In genomic region chr10:55641601-55642000, GRCh38 we compare ENCODE assay signal across 1 cellular context.
TF ChIP-seq lines count a peak whose summit lies in the region.

No MANE protein-coding gene starts in this region.

TF ChIP-seq in GM12878, 131 proteins besides CTCF, POLR2A, EP300 and RAD21 (continued from another document):
- TF ChIP-seq, protein P1, sequence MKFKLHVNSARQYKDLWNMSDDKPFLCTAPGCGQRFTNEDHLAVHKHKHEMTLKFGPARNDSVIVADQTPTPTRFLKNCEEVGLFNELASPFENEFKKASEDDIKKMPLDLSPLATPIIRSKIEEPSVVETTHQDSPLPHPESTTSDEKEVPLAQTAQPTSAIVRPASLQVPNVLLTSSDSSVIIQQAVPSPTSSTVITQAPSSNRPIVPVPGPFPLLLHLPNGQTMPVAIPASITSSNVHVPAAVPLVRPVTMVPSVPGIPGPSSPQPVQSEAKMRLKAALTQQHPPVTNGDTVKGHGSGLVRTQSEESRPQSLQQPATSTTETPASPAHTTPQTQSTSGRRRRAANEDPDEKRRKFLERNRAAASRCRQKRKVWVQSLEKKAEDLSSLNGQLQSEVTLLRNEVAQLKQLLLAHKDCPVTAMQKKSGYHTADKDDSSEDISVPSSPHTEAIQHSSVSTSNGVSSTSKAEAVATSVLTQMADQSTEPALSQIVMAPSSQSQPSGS (IDR thresholded peaks at IDR 0.05; ENCODE audit: low read length) = peak; percentile 36; the same call in 1 of the 2 replicates
- TF ChIP-seq MEF2A (IDR thresholded peaks at IDR 0.05; ENCODE audit: insufficient read depth, low read depth, low read length) (0 out of 2 replicates have a peak, but pooled peaks have one; percentile 51), RELA (IDR thresholded peaks at IDR 0.05; ENCODE audit: borderline replicate concordance, partially characterized antibody) (no peak), PKNOX1 (IDR thresholded peaks at IDR 0.05) (no peak), RUNX3 (IDR thresholded peaks at IDR 0.05; ENCODE audit: low read length) (peak; percentile 43; the same call in 1 of the 2 replicates), NFIC (IDR thresholded peaks at IDR 0.05; ENCODE audit: low read depth, low read length) (peak; percentile 53; the same call in 1 of the 2 replicates), YY1 (IDR thresholded peaks at IDR 0.05; ENCODE audit: low read depth, low read length) (no peak)
